8 cellular contexts compared by ENCODE assay signal in genomic region chr6:3750324-3751018, GRCh38. TPM values are rescaled to one million over a fixed set of nuclear protein-coding genes. Genes with fewer than 3 reads are reported as not detected.
DNase-seq lines count a peak whose midpoint lies in the region; ATAC-seq, FAIRE-seq and TF ChIP-seq lines count a peak whose summit lies in the region.

No MANE protein-coding gene starts in this region.

- no peak for FAIRE-seq in small intestine (lab: Jason Lieb, UNC)

- H3K4me3 ChIP-seq in GM12875 (ENCODE audit: low read depth, low read length) (peak overlapping the region; percentile 27), PC-3 (ENCODE audit: low read length) (peak overlapping the region; percentile 80), coronary artery (peak overlapping the region; percentile 96), small intestine (ENCODE audit: low read depth in 1 of 2, low read length in 2 of 2) (peak overlapping the region; percentile 72 to 81)

- H3K27ac ChIP-seq in PC-3 (ENCODE audit: low read length) (peak overlapping the region; percentile 70), coronary artery (peak overlapping the region; percentile 93 to 100), small intestine (ENCODE audit: low read depth in 1 of 2, low read length in 1 of 2) (peak overlapping the region; percentile 93 to 96)

- no TSS peak for BruUV-seq in PC-3 (replicated peaks; lab: Mats Ljungman, UMichigan)

- H3K9me3 ChIP-seq in PC-3 (ENCODE audit: low read length) (no peaks in the 10 kb centered on the region), small intestine (ENCODE audit: control insufficient read depth, low read depth) (no peaks in the 10 kb centered on the region)

- TF ChIP-seq CTCF in GM12875 (IDR thresholded peaks at IDR 0.05; ENCODE audit: borderline replicate concordance, insufficient read depth, low read depth, low read length), result no peak
- no peak for TF ChIP-seq CTCF in PC-3 (conservative IDR thresholded peaks at IDR 0.05; ENCODE audit: low read depth, low read length)
- no peak for TF ChIP-seq CTCF in coronary artery (IDR thresholded peaks at IDR 0.05)

- peaks cover 62% of the 10 kb centered on the region for H3K79me2 ChIP-seq in PC-3 (ENCODE audit: low read length)

- peaks cover 23% of the 10 kb centered on the region for H3K4me1 ChIP-seq in PC-3 (ENCODE audit: insufficient read depth, low read length)
- peaks cover 0 to 2% of the 10 kb centered on the region in 2 donors for H3K4me1 ChIP-seq in small intestine (ENCODE audit: control insufficient read depth in 2 of 2, insufficient read depth in 1 of 2, low read depth in 1 of 2, low read length in 1 of 2)

- no peaks in the 10 kb centered on the region for H3F3A ChIP-seq in PC-3 (ENCODE audit: low read length, unreplicated experiment)

- WGBS in small intestine, 3 donors, result 1 to 2% (median 2%) methylated on average over 38 to 68 of the region's 68 CpGs

- no peaks in the 10 kb centered on the region for H3K9me2 ChIP-seq in PC-3 (replicated peaks; ENCODE audit: low read length)

- H3K36me3 ChIP-seq in PC-3 (ENCODE audit: low read depth, low read length), result no peaks in the 10 kb centered on the region
- no peaks in the 10 kb centered on the region for H3K36me3 ChIP-seq in small intestine (ENCODE audit: control insufficient read depth in 2 of 2, insufficient read depth in 2 of 2, low read length in 2 of 2)

- H3K9ac ChIP-seq in PC-3 (ENCODE audit: low read length), result peak overlapping the region; percentile 86

- DNase-seq in A172 (ENCODE audit: low spot score) (peak; percentile 64), PC-3 (peak; percentile 57), coronary artery (ENCODE audit: low spot score) (peak; percentile 92), kidney tubule cell (ENCODE audit: low spot score) (peak; percentile 73), small intestine (peak; percentile 60)

- H3K4me2 ChIP-seq in PC-3 (ENCODE audit: low read length), result peak overlapping the region; percentile 97

- peak overlapping the region; percentile 92 for H2AFZ ChIP-seq in PC-3 (ENCODE audit: low read length)

- POLR2A ChIA-PET in PC-3 (lab: Charles Lee; ENCODE audit: unreplicated experiment), result interaction anchor here (0.6 to 1.0 kb wide), 2 partner anchors 75 to 81 kb away, joined by 3 to 5 read pairs; no protein-coding TSS in a partner anchor

- intact Hi-C loops in PC-3 (cut with micrococcal nuclease), result loop anchor here (5.0 kb wide), 1 partner anchor 57 kb away; no protein-coding TSS in a partner anchor

- ATAC-seq in PC-3, result peak; percentile 42
- ATAC-seq in HG03095 (IDR thresholded peaks at IDR 0.05; ENCODE audit: unreplicated experiment), result no peak
- ATAC-seq in GM19467 (IDR thresholded peaks at IDR 0.05; ENCODE audit: unreplicated experiment), result no peak

- CTCF ChIA-PET in PC-3 (lab: Charles Lee), result interaction anchor here (0.6 to 2.1 kb wide), 3 partner anchors 75 to 228 kb away, joined by 3 to 9 read pairs (median 4); no protein-coding TSS in a partner anchor

- H4K20me1 ChIP-seq in PC-3 (ENCODE audit: low read length), result peaks cover 6% of the 10 kb centered on the region

- H3K27me3 ChIP-seq in PC-3 (ENCODE audit: low read length) (no peaks in the 10 kb centered on the region), small intestine (ENCODE audit: control insufficient read depth in 2 of 2, insufficient read depth in 2 of 2, low read length in 2 of 2) (no peaks in the 10 kb centered on the region)

RNA-seq across cellular contexts. Expression of gene PXDC1, which starts 1.0 kb away (rescaled TPM):
- 38.6 and 50.8 TPM in 2 replicates for total RNA-seq in A172 (2014; rRNA removed; shearing (Covaris generic))
- total RNA-seq in PC-3 (2014; rRNA removed), result 46.2 and 59.8 TPM in 2 replicates
- 10 to 100 TPM; 21.6 to 97.5 (median 89.5) TPM for polyA plus RNA-seq in small intestine

Comparison
In these comparisons a context has a peak if more than half of its experiments do, and no peak if none do; other contexts are left out.
1. H3K4me3 ChIP-seq: peak in every context shown above with its lines; median percentile 96 in coronary artery; 80 in PC-3; 76 in small intestine; 27 in GM12875.